Comparison of ENCODE assay signal across 15 cellular contexts in genomic region chr6:148324297-148325007, GRCh38.
DNase-seq lines count a peak whose midpoint lies in the region; ATAC-seq lines count a peak whose summit lies in the region.
"Had no signal": no experiment of that assay in that cellular context is flagged by ENCODE, and none has a peak within 500 bp of the region (broad histone marks: within the 10 kb centered on the region; RNA-seq: fewer than 3 reads in every experiment).

No MANE protein-coding gene starts in this region.

- peak; percentile 31 for DNase-seq in AG08395 (ENCODE audit: low spot score)
- DNase-seq in Kasumi-1 (lab: John Stamatoyannopoulos, UW): peak; percentile 66 to 69
- DNase-seq in UCSD-AML1 (lab: John Stamatoyannopoulos, UW; ENCODE audit: unreplicated experiment): peak; percentile 20
- peak; percentile 37 for DNase-seq in hepatic stellate cell (ENCODE audit: low spot score)
- no peak for DNase-seq in NCI-H1436 treated with DMSO at 0.1 percent for 48 hours (lab: John Stamatoyannopoulos, UW)
- no peak for DNase-seq in NCI-H2227 (lab: John Stamatoyannopoulos, UW; ENCODE audit: unreplicated experiment)
- DNase-seq in retina: no peak
- DNase-seq: activated CD4-positive, alpha-beta memory T cell treated with anti-CD3 and anti-CD28 coated beads for 36 hours; DMS79 treated with DMSO at 0.1 percent for 48 hours; glutamatergic neuron; kidney; NCI-H510A; T1000 had no signal

- ATAC-seq in GM18867 (IDR thresholded peaks at IDR 0.05; ENCODE audit: unreplicated experiment): no peak
- ATAC-seq: GM12878 had no signal

Comparison
In these comparisons a context has a peak if more than half of its experiments do, and no peak if none do; other contexts are left out.
1. DNase-seq: peak in AG08395 (single experiment), Kasumi-1 (2 of 2), UCSD-AML1 (single experiment) and hepatic stellate cell (single experiment); none in NCI-H1436 treated with DMSO at 0.1 percent for 48 hours (single experiment), NCI-H2227 (single experiment) and retina (single experiment).